In the genomic region with DNA sequence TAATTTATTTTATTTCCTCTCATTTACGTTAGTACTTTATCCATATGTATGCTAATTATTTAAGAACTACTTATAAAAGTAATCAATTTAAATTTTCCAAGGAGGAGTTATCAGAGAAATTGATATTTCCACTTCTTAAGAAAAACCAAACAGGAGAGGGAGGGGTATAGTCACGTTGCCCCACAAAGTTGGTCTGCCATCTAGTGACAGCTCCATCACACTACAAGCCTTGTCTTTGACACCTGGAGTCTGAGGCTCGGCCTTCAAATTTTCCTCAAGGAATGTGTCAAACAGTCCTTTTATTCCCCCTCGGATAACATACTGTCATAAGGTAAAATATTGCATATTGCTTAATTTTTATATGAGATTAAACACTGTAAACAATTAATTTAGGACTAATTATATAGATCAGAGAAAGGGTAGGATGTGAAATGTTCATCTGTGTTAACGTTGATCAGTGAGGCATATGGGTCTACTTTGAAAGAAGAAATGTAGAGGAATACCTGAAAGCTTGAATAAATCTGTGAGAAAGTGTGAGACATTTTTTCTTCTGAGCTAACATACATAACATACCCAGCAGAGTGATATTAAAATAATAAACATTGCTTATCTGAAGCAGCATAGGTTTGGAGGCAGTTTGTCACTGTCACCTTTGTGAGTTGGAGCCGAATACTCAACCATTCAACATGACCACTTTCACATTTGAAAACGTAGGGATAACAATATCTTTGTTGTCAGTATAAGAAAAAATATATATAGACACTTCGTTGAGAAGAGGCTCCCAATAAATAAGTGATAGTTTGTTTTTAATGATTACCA, we compare ENCODE assay signal across 8 cellular contexts.
DNase-seq lines count a peak whose midpoint lies in the region; ATAC-seq and TF ChIP-seq lines count a peak whose summit lies in the region.

No MANE protein-coding gene starts in this region.

- H3K27ac Mint-ChIP-seq in MCF 10A (ENCODE audit: low read depth, unreplicated experiment) (no peak overlapping the region), endodermal cell (no peak overlapping the region)

- peaks cover 8% of the 10 kb centered on the region for H3K4me1 Mint-ChIP-seq in MCF 10A (ENCODE audit: insufficient read depth, unreplicated experiment)
- H3K4me1 Mint-ChIP-seq in endodermal cell, result peaks cover 8% of the 10 kb centered on the region

- TF ChIP-seq CTCF in MCF 10A (IDR thresholded peaks at IDR 0.05; ENCODE audit: unreplicated experiment), result peak; percentile 61
- TF ChIP-seq CTCF in breast epithelium (IDR thresholded peaks at IDR 0.05), result no peak
- peak; percentile 79 for TF ChIP-seq CTCF in PC-3 (conservative IDR thresholded peaks at IDR 0.05; ENCODE audit: low read depth, low read length)
- TF ChIP-seq CTCF in endodermal cell (conservative IDR thresholded peaks at IDR 0.05), result peak; percentile 92
- peak; percentile 24 for TF ChIP-seq CTCF in neural cell (IDR thresholded peaks at IDR 0.05; ENCODE audit: poor library complexity, severe bottlenecking)

- H3K4me3 Mint-ChIP-seq in MCF 10A (ENCODE audit: unreplicated experiment) (no peak overlapping the region), endodermal cell (no peak overlapping the region)

- DNase-seq in MCF 10A (ENCODE audit: unreplicated experiment), result peak; percentile 73
- no peak for DNase-seq in breast epithelium (ENCODE audit: low spot score in 2 of 2)
- DNase-seq in PC-3, result peak; percentile 68
- peak; percentile 78 for DNase-seq in endodermal cell
- DNase-seq in cerebellum (ENCODE audit: low spot score), result no peak

- H3K27me3 Mint-ChIP-seq in MCF 10A (ENCODE audit: insufficient read depth, unreplicated experiment), result no peaks in the 10 kb centered on the region
- no peaks in the 10 kb centered on the region for H3K27me3 Mint-ChIP-seq in endodermal cell (ENCODE audit: insufficient read depth)

- H3K9me3 ChIP-seq in breast epithelium, result no peaks in the 10 kb centered on the region
- H3K9me3 ChIP-seq in PC-3 (ENCODE audit: low read length), result no peaks in the 10 kb centered on the region
- H3K9me3 ChIP-seq in endodermal cell (ENCODE audit: control insufficient read depth, low read length), result no peaks in the 10 kb centered on the region
- no peaks in the 10 kb centered on the region for H3K9me3 ChIP-seq in neural cell (ENCODE audit: low read length)

- H3K79me2 ChIP-seq in PC-3 (ENCODE audit: low read length) (no peaks in the 10 kb centered on the region), neural cell (replicated peaks; ENCODE audit: insufficient read depth, low read length) (no peaks in the 10 kb centered on the region)

- H3K27ac ChIP-seq in breast epithelium, result no peak overlapping the region
- H3K27ac ChIP-seq in PC-3 (ENCODE audit: low read length), result no peak overlapping the region
- no peak overlapping the region for H3K27ac ChIP-seq in endodermal cell (ENCODE audit: low read depth, low read length)
- no peak overlapping the region for H3K27ac ChIP-seq in neural cell (ENCODE audit: low read length)

- H3F3A ChIP-seq in PC-3 (ENCODE audit: low read length, unreplicated experiment), result no peaks in the 10 kb centered on the region
- no peaks in the 10 kb centered on the region for H3F3A ChIP-seq in neural cell (ENCODE audit: insufficient read depth, low read length, poor library complexity, severe bottlenecking)

- TF ChIP-seq RAD21 in neural cell (conservative IDR thresholded peaks at IDR 0.05), result no peak

- H3K9me3 Mint-ChIP-seq in MCF 10A (ENCODE audit: unreplicated experiment) (no peaks in the 10 kb centered on the region), endodermal cell (no peaks in the 10 kb centered on the region)

- no peak overlapping the region for H3K9ac ChIP-seq in PC-3 (ENCODE audit: low read length)
- H3K9ac ChIP-seq in endodermal cell (ENCODE audit: extremely low read depth, low read length, poor library complexity, severe bottlenecking), result no peak overlapping the region
- no peak overlapping the region for H3K9ac ChIP-seq in neural cell (ENCODE audit: low read length)

- POLR2A ChIA-PET in MCF 10A (lab: Yijun Ruan, JAX) (interaction anchor here (0.7 kb wide), 1 partner anchor 410 kb away, joined by 3 read pairs; no protein-coding TSS in a partner anchor), PC-3 (lab: Charles Lee; ENCODE audit: unreplicated experiment) (interaction anchor here (0.5 kb wide), 1 partner anchor 93 kb away, joined by 4 read pairs; no protein-coding TSS in a partner anchor)

- H3K27me3 ChIP-seq in breast epithelium, result no peaks in the 10 kb centered on the region
- no peaks in the 10 kb centered on the region for H3K27me3 ChIP-seq in PC-3 (ENCODE audit: low read length)
- no peaks in the 10 kb centered on the region for H3K27me3 ChIP-seq in endodermal cell (ENCODE audit: control insufficient read depth, insufficient read depth, low read length, poor library complexity, severe bottlenecking)
- no peaks in the 10 kb centered on the region for H3K27me3 ChIP-seq in neural cell (ENCODE audit: insufficient read depth, low read depth, low read length)

- H3K9me2 ChIP-seq in PC-3 (replicated peaks; ENCODE audit: low read length) (no peaks in the 10 kb centered on the region), neural cell (ENCODE audit: insufficient read depth, low read length) (no peaks in the 10 kb centered on the region)

- 54% methylated on average over 4 of the region's 8 CpGs; no CpG with 5 or more reads in 1 of the 2 experiments for WGBS in endodermal cell (ENCODE audit: insufficient coverage in 1 of 2, insufficient read length in 1 of 2), 2 experiments

- H3K36me3 Mint-ChIP-seq in MCF 10A (ENCODE audit: insufficient read depth, unreplicated experiment) (no peaks in the 10 kb centered on the region), endodermal cell (ENCODE audit: low read depth) (no peaks in the 10 kb centered on the region)

- peak overlapping the region; percentile 21; the same call in 1 of the 2 replicates for H3K4me2 ChIP-seq in PC-3 (ENCODE audit: low read length)
- no peak overlapping the region for H3K4me2 ChIP-seq in neural cell (ENCODE audit: low read length)

- no peaks in the 10 kb centered on the region for H3K4me1 ChIP-seq in breast epithelium
- H3K4me1 ChIP-seq in PC-3 (ENCODE audit: insufficient read depth, low read length), result peaks cover 16% of the 10 kb centered on the region
- no peaks in the 10 kb centered on the region for H3K4me1 ChIP-seq in endodermal cell (ENCODE audit: control insufficient read depth, insufficient read depth, low read length)

- H2AFZ ChIP-seq in PC-3 (ENCODE audit: low read length) (no peak overlapping the region), neural cell (ENCODE audit: low read depth, low read length) (no peak overlapping the region)

- TF ChIP-seq POLR2A in breast epithelium (IDR thresholded peaks at IDR 0.05), result no peak

- CTCF ChIA-PET in MCF 10A (lab: Yijun Ruan, JAX), result interaction anchor here (0.6 to 3.2 kb wide), 30 partner anchors 8 to 1738 kb away, joined by 3 to 15 read pairs (median 4); a partner anchor contains a TSS
- CTCF ChIA-PET in PC-3 (lab: Charles Lee), result no interaction called here

- H4K20me1 ChIP-seq in PC-3 (ENCODE audit: low read length) (no peaks in the 10 kb centered on the region), neural cell (ENCODE audit: insufficient read depth) (no peaks in the 10 kb centered on the region)

- H3K36me3 ChIP-seq in breast epithelium (no peaks in the 10 kb centered on the region), PC-3 (ENCODE audit: low read depth, low read length) (no peaks in the 10 kb centered on the region), endodermal cell (ENCODE audit: control insufficient read depth, insufficient read depth, low read length) (no peaks in the 10 kb centered on the region), neural cell (ENCODE audit: insufficient read depth, low read length) (no peaks in the 10 kb centered on the region)

- no peak for TF ChIP-seq EP300 in neural cell (conservative IDR thresholded peaks at IDR 0.05; ENCODE audit: poor library complexity, severe bottlenecking)

- H3K4me3 ChIP-seq in breast epithelium, result no peak overlapping the region
- H3K4me3 ChIP-seq in PC-3 (ENCODE audit: low read length), result no peak overlapping the region
- H3K4me3 ChIP-seq in endodermal cell (ENCODE audit: low read length), result no peak overlapping the region
- no peak overlapping the region for H3K4me3 ChIP-seq in neural cell (ENCODE audit: low read length)

- BruUV-seq in MCF 10A (replicated peaks; lab: Mats Ljungman, UMichigan), result no TSS peak
- BruUV-seq in PC-3 (replicated peaks; lab: Mats Ljungman, UMichigan), result no TSS peak

- ATAC-seq in GM19467 (IDR thresholded peaks at IDR 0.05; ENCODE audit: unreplicated experiment), result peak; percentile 95
- ATAC-seq in HG03442 (IDR thresholded peaks at IDR 0.05; ENCODE audit: unreplicated experiment), result peak; percentile 97
- peak; percentile 60; the same call in 1 of the 2 replicates for ATAC-seq in PC-3

- intact Hi-C loops in MCF 10A (cut with micrococcal nuclease) (loop anchor here (1.0 to 5.0 kb wide), 4 partner anchors 82 to 492 kb away; a partner anchor contains a TSS), breast epithelium (cut with DNase I; ENCODE audit: low total_unique reads) (no loop called here), PC-3 (cut with micrococcal nuclease) (loop anchor here (1.0 to 10.0 kb wide), 4 partner anchors 82 to 490 kb away; a partner anchor contains a TSS)

TF ChIP-seq in neural cell, 6 proteins besides CTCF, POLR2A, EP300 and RAD21 (continues in another document):
- TF ChIP-seq, protein P1, sequence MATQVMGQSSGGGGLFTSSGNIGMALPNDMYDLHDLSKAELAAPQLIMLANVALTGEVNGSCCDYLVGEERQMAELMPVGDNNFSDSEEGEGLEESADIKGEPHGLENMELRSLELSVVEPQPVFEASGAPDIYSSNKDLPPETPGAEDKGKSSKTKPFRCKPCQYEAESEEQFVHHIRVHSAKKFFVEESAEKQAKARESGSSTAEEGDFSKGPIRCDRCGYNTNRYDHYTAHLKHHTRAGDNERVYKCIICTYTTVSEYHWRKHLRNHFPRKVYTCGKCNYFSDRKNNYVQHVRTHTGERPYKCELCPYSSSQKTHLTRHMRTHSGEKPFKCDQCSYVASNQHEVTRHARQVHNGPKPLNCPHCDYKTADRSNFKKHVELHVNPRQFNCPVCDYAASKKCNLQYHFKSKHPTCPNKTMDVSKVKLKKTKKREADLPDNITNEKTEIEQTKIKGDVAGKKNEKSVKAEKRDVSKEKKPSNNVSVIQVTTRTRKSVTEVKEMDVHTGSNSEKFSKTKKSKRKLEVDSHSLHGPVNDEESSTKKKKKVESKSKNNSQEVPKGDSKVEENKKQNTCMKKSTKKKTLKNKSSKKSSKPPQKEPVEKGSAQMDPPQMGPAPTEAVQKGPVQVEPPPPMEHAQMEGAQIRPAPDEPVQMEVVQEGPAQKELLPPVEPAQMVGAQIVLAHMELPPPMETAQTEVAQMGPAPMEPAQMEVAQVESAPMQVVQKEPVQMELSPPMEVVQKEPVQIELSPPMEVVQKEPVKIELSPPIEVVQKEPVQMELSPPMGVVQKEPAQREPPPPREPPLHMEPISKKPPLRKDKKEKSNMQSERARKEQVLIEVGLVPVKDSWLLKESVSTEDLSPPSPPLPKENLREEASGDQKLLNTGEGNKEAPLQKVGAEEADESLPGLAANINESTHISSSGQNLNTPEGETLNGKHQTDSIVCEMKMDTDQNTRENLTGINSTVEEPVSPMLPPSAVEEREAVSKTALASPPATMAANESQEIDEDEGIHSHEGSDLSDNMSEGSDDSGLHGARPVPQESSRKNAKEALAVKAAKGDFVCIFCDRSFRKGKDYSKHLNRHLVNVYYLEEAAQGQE (IDR thresholded peaks at IDR 0.05; ENCODE audit: borderline replicate concordance), result no peak
- no peak for TF ChIP-seq SMC3 (conservative IDR thresholded peaks at IDR 0.05; ENCODE audit: poor library complexity)

Comparison
In these comparisons a context has a peak if more than half of its experiments do, and no peak if none do; other contexts are left out.
1. DNase-seq: peak in MCF 10A (single experiment), PC-3 (single experiment) and endodermal cell (single experiment); none in breast epithelium (0 of 2) and cerebellum (single experiment).
2. CTCF ChIP-seq: peak in MCF 10A (single experiment), PC-3 (single experiment), endodermal cell (single experiment) and neural cell (single experiment); none in breast epithelium (0 of 3).
3. Peak in every context shown above with its lines, with median percentiles within 50 percentile points of each other: ATAC-seq.